In genomic region chr19:44891016-44891882, GRCh38 we compare ENCODE assay signal across 8 cellular contexts. TPM values are rescaled to one million over a fixed set of nuclear protein-coding genes. Genes with fewer than 3 reads are reported as not detected.
DNase-seq lines count a peak whose midpoint lies in the region; ATAC-seq and TF ChIP-seq lines count a peak whose summit lies in the region.

TSS of gene TOMM40 (plus strand) at chr19:44891254. CDS start at chr19:44891416, 162 bp downstream.

- H3K27me3 ChIP-seq in MG63: no peaks in the 10 kb centered on the region

- H3K9me3 Mint-ChIP-seq in memory B cell: no peaks in the 10 kb centered on the region

- H3K4me3 Mint-ChIP-seq in T-helper 17 cell (peak within 1 kb of the TSS; percentile 91), memory B cell (peak within 1 kb of the TSS; percentile 90)

- peak within 1 kb of the TSS; percentile 95 to 99 for H3K27ac ChIP-seq in coronary artery

- peaks cover 4% of the 10 kb centered on the region for H3K36me3 Mint-ChIP-seq in T-helper 17 cell (ENCODE audit: low read depth)
- H3K36me3 Mint-ChIP-seq in memory B cell: peaks cover 21% of the 10 kb centered on the region

- peak within 1 kb of the TSS; percentile 91 for H3K4me3 ChIP-seq in MG63
- peak within 1 kb of the TSS; percentile 95 for H3K4me3 ChIP-seq in coronary artery

- in situ Hi-C loops in Caki2 (cut with HindIII; ENCODE audit: low pct_unique_long_range_greater_than_20kb, low sequenced_read_pairs): no loop called here

- no peak for DNase-seq in Caki2 (ENCODE audit: low read depth)
- peak; percentile 42 for DNase-seq in MG63
- DNase-seq in T-helper 17 cell: peak; percentile 19 to 100 (median 99)
- peak; percentile 100 for DNase-seq in coronary artery (ENCODE audit: low spot score)
- DNase-seq in memory B cell (ENCODE audit: low spot score in 2 of 2): peak in 1 of 2 donors; percentile 91
- peak; percentile 50 for DNase-seq in stimulated activated CD8-positive, alpha-beta memory T cell treated with anti-CD3 and anti-CD28 coated beads, Interleukin-4, amount 100 ng/mL, for 48 hours
- no peak for DNase-seq in glomerular visceral epithelial cell (ENCODE audit: extremely low spot score)

- H3K4me1 Mint-ChIP-seq in T-helper 17 cell (peaks cover 30% of the 10 kb centered on the region), memory B cell (peaks cover 33% of the 10 kb centered on the region)

- H3K36me3 ChIP-seq in MG63: peaks cover 51% of the 10 kb centered on the region

- H3K9me3 ChIP-seq in MG63: no peaks in the 10 kb centered on the region
- no peaks in the 10 kb centered on the region for H3K9me3 ChIP-seq in T-helper 17 cell (ENCODE audit: control insufficient read depth, low read length, poor library complexity, severe bottlenecking)

- no peaks in the 10 kb centered on the region for H3K27me3 Mint-ChIP-seq in T-helper 17 cell
- H3K27me3 Mint-ChIP-seq in memory B cell: no peaks in the 10 kb centered on the region

- no peak for TF ChIP-seq CTCF in coronary artery (IDR thresholded peaks at IDR 0.05)

- ATAC-seq in GM21367 (IDR thresholded peaks at IDR 0.05; ENCODE audit: unreplicated experiment): peak; percentile 50
- no peak for ATAC-seq in T-helper 17 cell
- no peak for ATAC-seq in memory B cell (ENCODE audit: low read depth)

- H3K27ac Mint-ChIP-seq in T-helper 17 cell (peak within 1 kb of the TSS; percentile 75), memory B cell (peak within 1 kb of the TSS; percentile 94)

RNA-seq across cellular contexts. Expression of gene TOMM40, which starts in this region (rescaled TPM):
- 228 and 263 TPM in 2 replicates for total RNA-seq in Caki2 (2014; rRNA removed; shearing (Covaris generic); ENCODE audit: low replicate concordance)
- total RNA-seq in MG63 (2014; rRNA removed; shearing (Covaris generic); ENCODE audit: low replicate concordance): 265 and 461 TPM in 2 replicates
- 10 to 100 TPM; 29.0 to 34.8 TPM for total RNA-seq in T-helper 17 cell

Comparison
In these comparisons a context has a peak if more than half of its experiments do, and no peak if none do; other contexts are left out.
1. DNase-seq: peak in MG63 (single experiment), T-helper 17 cell (3 of 3), coronary artery (single experiment) and stimulated activated CD8-positive, alpha-beta memory T cell treated with anti-CD3 and anti-CD28 coated beads, Interleukin-4, amount 100 ng/mL, for 48 hours (single experiment); none in Caki2 (single experiment) and glomerular visceral epithelial cell (single experiment).